Comparison of ENCODE assay signal across 8 cellular contexts in the genomic region with DNA sequence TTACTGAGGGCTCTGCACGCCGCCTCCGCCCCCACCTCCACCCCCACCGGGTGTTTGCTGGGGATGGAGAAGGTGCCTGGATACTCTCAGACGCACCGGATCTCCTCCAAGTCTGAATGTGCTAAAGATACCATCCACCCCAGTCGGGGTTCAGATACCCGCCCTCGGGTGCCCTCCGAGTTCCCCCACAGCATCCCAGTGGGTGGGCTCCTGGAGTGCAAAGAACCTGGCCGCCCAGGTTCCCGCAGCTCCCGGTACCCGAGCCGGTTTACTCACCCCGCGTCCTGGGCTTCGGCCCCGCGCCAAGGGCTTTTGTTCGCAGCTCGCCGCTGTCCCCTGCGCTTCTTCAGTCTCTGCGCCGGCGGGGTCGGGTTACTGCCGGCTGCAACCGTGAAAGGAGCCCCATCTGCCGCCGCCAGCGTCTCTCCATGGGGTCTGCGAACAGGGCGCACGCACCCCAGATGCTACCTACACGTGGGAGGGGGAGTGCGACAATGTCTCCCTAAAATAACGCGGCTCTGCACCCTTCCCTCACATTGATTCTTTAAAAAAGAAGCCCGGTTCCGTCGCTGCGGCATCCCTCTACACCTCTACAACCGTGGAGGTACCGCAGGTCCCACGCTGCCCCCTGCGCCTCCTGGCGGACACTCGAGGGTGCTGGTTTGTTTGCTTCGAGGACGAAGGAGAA. TPM values are rescaled to one million over a fixed set of nuclear protein-coding genes. Genes with fewer than 3 reads are reported as not detected.
A peak's percentile ranks its signal among the peaks of the same experiment; 100 is the strongest.
DNase-seq lines count a peak whose midpoint lies in the region; ATAC-seq and TF ChIP-seq lines count a peak whose summit lies in the region.

Gene CCDC177, minus strand, starts transcription at position 606 of the 688 bp plus-strand sequence. CDS start 1,249 bp downstream, outside the sequence.

- no TSS peak for BruUV-seq in OCI-LY7 (replicated peaks; lab: Mats Ljungman, UMichigan)

- no peaks in the 10 kb centered on the region for H3K9me3 ChIP-seq in CD4-positive, alpha-beta T cell (ENCODE audit: control insufficient read depth, low read length)
- no peaks in the 10 kb centered on the region for H3K9me3 ChIP-seq in OCI-LY7 (ENCODE audit: low read length)
- no peaks in the 10 kb centered on the region for H3K9me3 ChIP-seq in testis

- H3K79me2 ChIP-seq in OCI-LY7 (ENCODE audit: insufficient read depth, low read depth, low read length) = no peaks in the 10 kb centered on the region

- peak; percentile 87 for ATAC-seq in CD4-positive, alpha-beta T cell (ENCODE audit: poor library complexity)
- no peak for ATAC-seq in HG03439 (IDR thresholded peaks at IDR 0.05; ENCODE audit: unreplicated experiment)

- no peak within 1 kb of the TSS for H3K27ac Mint-ChIP-seq in CD4-positive, alpha-beta T cell

- intact Hi-C loops in CD4-positive, alpha-beta T cell (cut with DNase I, micrococcal nuclease) = loop anchor here (2.0 to 10.0 kb wide), 4 partner anchors 332 to 712 kb away; no protein-coding TSS in a partner anchor
- intact Hi-C loops in OCI-LY7 (cut with micrococcal nuclease; ENCODE audit: unreplicated experiment) (loop anchor here (2.0 kb wide), 1 partner anchor 332 kb away; no protein-coding TSS in a partner anchor), testis (cut with DNase I; ENCODE audit: low total_unique reads) (no loop called here)

- peaks cover 61% of the 10 kb centered on the region for H3K27me3 Mint-ChIP-seq in CD4-positive, alpha-beta T cell

- H3K27ac ChIP-seq in CD4-positive, alpha-beta T cell (ENCODE audit: low read depth, low read length) = no peak within 1 kb of the TSS
- H3K27ac ChIP-seq in OCI-LY7 (ENCODE audit: low read depth, low read length, poor library complexity, severe bottlenecking) (no peak within 1 kb of the TSS), testis (no peak within 1 kb of the TSS)

- H3K4me3 ChIP-seq in OCI-LY7 (ENCODE audit: low read depth, low read length, poor library complexity, severe bottlenecking) (peak within 1 kb of the TSS; percentile 42), fibroblast of the aortic adventitia (ENCODE audit: low read depth, low read length) (peak within 1 kb of the TSS; percentile 47), testis (peak within 1 kb of the TSS in 1 of 2 donors; percentile 29)

- no peak for TF ChIP-seq POLR2A in testis (IDR thresholded peaks at IDR 0.05)

- H3K4me1 Mint-ChIP-seq in CD4-positive, alpha-beta T cell (ENCODE audit: low read depth) = peaks cover 11% of the 10 kb centered on the region

- H3K9me2 ChIP-seq in OCI-LY7 (ENCODE audit: insufficient read depth, low read length) = no peaks in the 10 kb centered on the region

- H3K36me3 ChIP-seq in OCI-LY7 (ENCODE audit: insufficient read depth, low read length) (no peaks in the 10 kb centered on the region), testis (ENCODE audit: low read depth, missing control alignments) (no peaks in the 10 kb centered on the region)

- CTCF ChIA-PET in CD4-positive, alpha-beta T cell (lab: Charles Lee) = interaction anchor here (0.8 to 2.1 kb wide), 4 partner anchors 11 to 152 kb away, joined by 3 to 11 read pairs (median 5); no protein-coding TSS in a partner anchor
- CTCF ChIA-PET in OCI-LY7 (lab: Charles Lee; ENCODE audit: unreplicated experiment) = no interaction called here

- POLR2A ChIA-PET in CD4-positive, alpha-beta T cell (lab: Charles Lee) = no interaction called here
- POLR2A ChIA-PET in OCI-LY7 (lab: Charles Lee) = interaction anchor here (1.0 kb wide), 1 partner anchor 17 kb away, joined by 4 read pairs; no protein-coding TSS in a partner anchor

- H3K4me3 Mint-ChIP-seq in CD4-positive, alpha-beta T cell = peak within 1 kb of the TSS; percentile 83

- peak within 1 kb of the TSS; percentile 55 for H3K4me2 ChIP-seq in OCI-LY7 (ENCODE audit: low read length)

- H3K4me1 ChIP-seq in OCI-LY7 (ENCODE audit: insufficient read depth, low read length, poor library complexity, severe bottlenecking) (no peaks in the 10 kb centered on the region), testis (peaks cover 8% of the 10 kb centered on the region)

- WGBS in testis, 2 donors = 1% methylated on average over 25 to 52 of the region's 52 CpGs

- TF ChIP-seq CTCF in CD4-positive, alpha-beta T cell (IDR thresholded peaks at IDR 0.05) = peak; percentile 97
- peak; percentile 84 for TF ChIP-seq CTCF in OCI-LY7 (conservative IDR thresholded peaks at IDR 0.05; ENCODE audit: low read length)
- peak; percentile 98 for TF ChIP-seq CTCF in fibroblast of the aortic adventitia (IDR thresholded peaks at IDR 0.05; ENCODE audit: insufficient read depth, low read length)
- TF ChIP-seq CTCF in testis (IDR thresholded peaks at IDR 0.05) = peak in 2 of 3 experiments; percentile 35 to 81

- no peaks in the 10 kb centered on the region for H3K9me3 Mint-ChIP-seq in CD4-positive, alpha-beta T cell

- DNase-seq in CD4-positive, alpha-beta T cell = peak; percentile 56 to 79 (median 68)
- DNase-seq in HPDE6-E6E7 (ENCODE audit: extremely low spot score) (peak; percentile 72), OCI-LY7 (ENCODE audit: low spot score) (peak; percentile 50), fibroblast of the aortic adventitia (ENCODE audit: low read depth) (peak; percentile 57), nucleus accumbens (lab: John Stamatoyannopoulos, UW) (peak in 36 of 56 donors; percentile 5 to 75 (median 37)), testis (peak; percentile 58)
- DNase-seq in activated T-helper 1 cell treated with anti-CD3 and anti-CD28 coated beads, Interleukin-2, amount 50 U/mL, for 16 hours (ENCODE audit: low read depth in 1 of 2, low spot score in 1 of 2) = peak; percentile 48 to 58

- H3K36me3 Mint-ChIP-seq in CD4-positive, alpha-beta T cell (ENCODE audit: low read depth) = no peaks in the 10 kb centered on the region

- H4K20me1 ChIP-seq in OCI-LY7 (ENCODE audit: insufficient read depth, low read length) = no peaks in the 10 kb centered on the region

- H2AFZ ChIP-seq in OCI-LY7 (ENCODE audit: low read length) = no peak within 1 kb of the TSS

- peaks cover 49% of the 10 kb centered on the region for H3K27me3 ChIP-seq in CD4-positive, alpha-beta T cell (ENCODE audit: control insufficient read depth, insufficient read depth, low read length)
- H3K27me3 ChIP-seq in testis = no peaks in the 10 kb centered on the region

RNA-seq across cellular contexts. Expression of gene CCDC177, which starts in this region (rescaled TPM):
- total RNA-seq in CD4-positive, alpha-beta T cell = not detected
- not detected in 2 replicates for total RNA-seq in OCI-LY7 (2014; rRNA removed; shearing (Covaris generic))
- not detected in 2 replicates for total RNA-seq in OCI-LY7 (2022)
- not detected in 2 replicates for total RNA-seq in fibroblast of the aortic adventitia (ENCODE audit: low replicate concordance)
- total RNA-seq in testis = 1 to 10 TPM; 1.7 to 1.9 TPM
- polyA plus RNA-seq in testis (ENCODE audit: insufficient read depth, low read depth, low replicate concordance) = 0.63 TPM

Comparison
In these comparisons a context has a peak if more than half of its experiments do, and no peak if none do; other contexts are left out.
1. Peak in DNase-seq and ATAC-seq in CD4-positive, alpha-beta T cell; RNA of the gene not detected or under 1 TPM.
2. Peak in DNase-seq, H3K4me3 ChIP-seq and H3K4me2 ChIP-seq in OCI-LY7; RNA of the gene not detected or under 1 TPM.
3. Peak in DNase-seq and H3K4me3 ChIP-seq in fibroblast of the aortic adventitia; RNA of the gene not detected or under 1 TPM.